ENCODE assay signal across 10 cellular contexts in genomic region chr7:39633563-39634550, GRCh38. TPM values are rescaled to one million over a fixed set of nuclear protein-coding genes. Genes with fewer than 3 reads are reported as not detected.
DNase-seq lines count a peak whose midpoint lies in the region; ATAC-seq and TF ChIP-seq lines count a peak whose summit lies in the region.
"Had no signal": no experiment of that assay in that cellular context is flagged by ENCODE, and none has a peak within 500 bp of the region (broad histone marks: within the 10 kb centered on the region; RNA-seq: fewer than 3 reads in every experiment).

No MANE protein-coding gene starts in this region.

- no peak overlapping the region for H4K5ac ChIP-seq in H9 (ENCODE audit: insufficient read length, low read depth, low read length)

- H3T11ph ChIP-seq in H9 (ENCODE audit: low read length), result no peak overlapping the region

- peak overlapping the region in 2 of 3 experiments; percentile 16 to 65; a peak in 3 of 7 replicates for H3K27ac Mint-ChIP-seq in H9
- peak overlapping the region; percentile 84 for H3K27ac Mint-ChIP-seq in T-helper 2 cell treated with Interferon-gamma antibody and Interleukin-4, amounts not matched to agents 5 μg/mL and 100 μg/mL, for 36 hours
- peak overlapping the region; percentile 70 to 90 (median 81) for H3K27ac Mint-ChIP-seq in immature natural killer cell

- ATAC-seq in GM18511 (IDR thresholded peaks at IDR 0.05; ENCODE audit: unreplicated experiment) (peak; percentile 68), GM19035 (IDR thresholded peaks at IDR 0.05; ENCODE audit: unreplicated experiment) (no peak)
- ATAC-seq: heart left ventricle had no signal

- TF ChIP-seq CTCF in H9 (conservative IDR thresholded peaks at IDR 0.05) (no peak), GM20000 (IDR thresholded peaks at IDR 0.05; ENCODE audit: extremely low read depth, missing control alignments) (no peak)

- H3K18ac ChIP-seq in H9 (ENCODE audit: insufficient read length, low read depth, low read length) (no peak overlapping the region), neuronal stem cell (ENCODE audit: low read length) (no peak overlapping the region)

- H2BK15ac ChIP-seq in H9 (ENCODE audit: low read depth, low read length) (no peak overlapping the region), neuronal stem cell (ENCODE audit: low read length) (no peak overlapping the region)

- H2BK12ac ChIP-seq in H9 (ENCODE audit: insufficient read length, low read depth, low read length) (no peak overlapping the region), neuronal stem cell (ENCODE audit: low read length) (no peak overlapping the region)

- H3K9me3 Mint-ChIP-seq in H9, result no peaks in the 10 kb centered on the region
- no peaks in the 10 kb centered on the region for H3K9me3 Mint-ChIP-seq in T-helper 2 cell treated with Interferon-gamma antibody and Interleukin-4, amounts not matched to agents 5 μg/mL and 100 μg/mL, for 36 hours
- H3K9me3 Mint-ChIP-seq in immature natural killer cell, result no peaks in the 10 kb centered on the region

- H3K4me2 ChIP-seq in H9 (ENCODE audit: insufficient read depth, insufficient read length, low read length) (no peak overlapping the region), neuronal stem cell (ENCODE audit: insufficient read depth, low read length, poor library complexity, severe bottlenecking) (no peak overlapping the region)

- peaks cover 18 to 22% of the 10 kb centered on the region in 2 experiments for H3K4me1 Mint-ChIP-seq in H9
- H3K4me1 Mint-ChIP-seq in T-helper 2 cell treated with Interferon-gamma antibody and Interleukin-4, amounts not matched to agents 5 μg/mL and 100 μg/mL, for 36 hours (ENCODE audit: low read depth), result peaks cover 42% of the 10 kb centered on the region
- peaks cover 56 to 74% of the 10 kb centered on the region in 2 donors for H3K4me1 Mint-ChIP-seq in immature natural killer cell

- peaks cover 4 to 64% of the 10 kb centered on the region in 2 donors for H3K36me3 ChIP-seq in neuronal stem cell (replicated peaks in 1 of 2; ENCODE audit: control insufficient read depth in 2 of 2, insufficient read depth in 2 of 2, low read length in 2 of 2)

- H3K23me2 ChIP-seq in H9 (ENCODE audit: insufficient read length, low read depth, low read length, poor library complexity, severe bottlenecking), result no peaks in the 10 kb centered on the region

- H2AK5ac ChIP-seq in H9 (ENCODE audit: insufficient read length, low read length) (no peak overlapping the region), neuronal stem cell (ENCODE audit: low read depth, low read length) (no peak overlapping the region)

- H2BK5ac ChIP-seq in H9 (ENCODE audit: insufficient read length, low read length) (no peak overlapping the region), neuronal stem cell (ENCODE audit: low read length) (no peak overlapping the region)

- H4K8ac ChIP-seq in H9 (replicated peaks; ENCODE audit: insufficient read length, low read depth, low read length) (no peak overlapping the region), neuronal stem cell (ENCODE audit: low read depth, low read length) (no peak overlapping the region)

- no peak for DNase-seq in H9
- no peak for DNase-seq in T-helper 2 cell treated with Interferon-gamma antibody and Interleukin-4, amounts not matched to agents 5 μg/mL and 100 μg/mL, for 36 hours (ENCODE audit: low spot score)
- DNase-seq in immature natural killer cell, result no peak
- DNase-seq in anterior cingulate cortex (lab: John Stamatoyannopoulos, UW), result no peak
- DNase-seq in GM20000 (ENCODE audit: low spot score), result no peak
- DNase-seq in neuronal stem cell (ENCODE audit: low spot score), result no peak
- DNase-seq: heart left ventricle, Kasumi-1 had no signal

- H3K27me3 Mint-ChIP-seq in H9 (ENCODE audit: low read depth) (no peaks in the 10 kb centered on the region), immature natural killer cell (ENCODE audit: low read depth in 3 of 3) (peaks cover 0 to 2% (median 2%) of the 10 kb centered on the region in 3 donors)
- no peaks in the 10 kb centered on the region for H3K27me3 Mint-ChIP-seq in T-helper 2 cell treated with Interferon-gamma antibody and Interleukin-4, amounts not matched to agents 5 μg/mL and 100 μg/mL, for 36 hours (ENCODE audit: low read depth)

- H3K27me3 ChIP-seq in H9 (ENCODE audit: insufficient read depth, low read length) (no peaks in the 10 kb centered on the region), neuronal stem cell (ENCODE audit: control insufficient read depth in 3 of 3, insufficient read depth in 3 of 3, low read depth in 1 of 3, low read length in 3 of 3) (no peaks in the 10 kb centered on the region)
- H3K27me3 ChIP-seq: heart left ventricle had no signal

- H3K23ac ChIP-seq in H9 (ENCODE audit: insufficient read length, low read depth, low read length) (no peak overlapping the region), neuronal stem cell (ENCODE audit: low read depth, low read length, poor library complexity) (no peak overlapping the region)

- H3K4me1 ChIP-seq in H9 (ENCODE audit: insufficient read depth, low read length) (no peaks in the 10 kb centered on the region; the same call in 1 of the 2 replicates), neuronal stem cell (ENCODE audit: control insufficient read depth in 2 of 2, insufficient read depth in 1 of 2, low read depth in 1 of 2, low read length in 2 of 2) (no peaks in the 10 kb centered on the region)

- peaks cover 2% of the 10 kb centered on the region for H4K20me1 ChIP-seq in H9 (ENCODE audit: control insufficient read depth, insufficient read depth, insufficient read length)

- H3K14ac ChIP-seq in H9 (ENCODE audit: insufficient read depth, low read length), result no peak overlapping the region
- no peak overlapping the region for H3K14ac ChIP-seq in neuronal stem cell (ENCODE audit: low read length)

- no CpG with 5 or more reads among the region's 3 CpGs for WGBS in H9 (ENCODE audit: extremely low coverage, insufficient read length, low lambda C conversion rate)
- no CpG with 5 or more reads among the region's 3 CpGs for WGBS in neuronal stem cell (ENCODE audit: extremely low coverage in 2 of 2, insufficient read length in 2 of 2, insufficient replicate concordance in 1 of 2), 2 donors

- no peak overlapping the region for H2BK20ac ChIP-seq in H9 (ENCODE audit: low read depth, low read length, poor library complexity, severe bottlenecking)

- H3K79me1 ChIP-seq in H9 (ENCODE audit: insufficient read depth, low read depth, low read length, poor library complexity, severe bottlenecking) (peaks cover 6% of the 10 kb centered on the region), neuronal stem cell (ENCODE audit: low read depth, low read length) (peaks cover 5% of the 10 kb centered on the region)

- no peak overlapping the region for H3K56ac ChIP-seq in H9 (ENCODE audit: insufficient read length, low read depth, low read length)

- no peak overlapping the region for H3K9ac ChIP-seq in H9 (ENCODE audit: extremely low read depth, insufficient read length, low read length)
- no peak overlapping the region for H3K9ac ChIP-seq in neuronal stem cell (ENCODE audit: low read depth, low read length, poor library complexity)

- no peak overlapping the region for H3K4me3 Mint-ChIP-seq in H9
- peak overlapping the region; percentile 66 for H3K4me3 Mint-ChIP-seq in T-helper 2 cell treated with Interferon-gamma antibody and Interleukin-4, amounts not matched to agents 5 μg/mL and 100 μg/mL, for 36 hours
- H3K4me3 Mint-ChIP-seq in immature natural killer cell, result peak overlapping the region; percentile 30 to 69 (median 59)

- H3K27ac ChIP-seq in H9 (ENCODE audit: insufficient read length, low read depth, low read length) (no peak overlapping the region), neuronal stem cell (replicated peaks; ENCODE audit: low read length) (no peak overlapping the region)

- H2AFZ ChIP-seq in H9 (ENCODE audit: low read length), result no peak overlapping the region
- H2AFZ ChIP-seq in neuronal stem cell (ENCODE audit: low read length), result no peak overlapping the region

- peaks cover 25% of the 10 kb centered on the region; the same call in 1 of the 2 replicates for H3K79me2 ChIP-seq in H9 (ENCODE audit: insufficient read depth, low read length)

- H3K4me3 ChIP-seq in neuronal stem cell (ENCODE audit: low read length in 2 of 2), result no peak overlapping the region
- H3K4me3 ChIP-seq: heart left ventricle had no signal

- peaks cover 27 to 48% (median 38%) of the 10 kb centered on the region in 3 experiments for H3K36me3 Mint-ChIP-seq in H9 (ENCODE audit: insufficient read depth in 1 of 3, low read depth in 3 of 3)
- H3K36me3 Mint-ChIP-seq in T-helper 2 cell treated with Interferon-gamma antibody and Interleukin-4, amounts not matched to agents 5 μg/mL and 100 μg/mL, for 36 hours (ENCODE audit: low read depth), result peaks cover 38% of the 10 kb centered on the region
- H3K36me3 Mint-ChIP-seq in immature natural killer cell, result peaks cover 0 to 14% (median 9%) of the 10 kb centered on the region in 3 donors

- no peak overlapping the region for H4K91ac ChIP-seq in H9 (ENCODE audit: insufficient read length, low read depth, low read length)
- no peak overlapping the region for H4K91ac ChIP-seq in neuronal stem cell (ENCODE audit: low read depth, low read length, poor library complexity)

- no peak overlapping the region for H3K4ac ChIP-seq in H9 (ENCODE audit: low read depth, low read length)
- H3K4ac ChIP-seq in neuronal stem cell (ENCODE audit: low read length), result no peak overlapping the region

- no peaks in the 10 kb centered on the region for H3K9me3 ChIP-seq in H9 (ENCODE audit: control insufficient read depth, low read depth, low read length)
- peaks cover 0 to 16% of the 10 kb centered on the region in 2 donors for H3K9me3 ChIP-seq in neuronal stem cell (replicated peaks in 1 of 2; ENCODE audit: control insufficient read depth in 2 of 2, insufficient read depth in 1 of 2, low read depth in 1 of 2, low read length in 2 of 2)
- H3K9me3 ChIP-seq: heart left ventricle had no signal

- H2BK120ac ChIP-seq in H9 (ENCODE audit: low read depth, low read length, poor library complexity, severe bottlenecking) (no peak overlapping the region), neuronal stem cell (ENCODE audit: low read depth, low read length) (no peak overlapping the region)

RNA-seq across cellular contexts. Expression of gene RALA, which starts 10.5 kb away (rescaled TPM):
- total RNA-seq in H9 (2021), result 54.9 and 57.5 TPM in 2 replicates
- 10 to 100 TPM; 28.9 to 33.7 (median 28.9) TPM for polyA plus RNA-seq in immature natural killer cell
- 55.4 TPM for polyA plus RNA-seq in neuronal stem cell (2013, experiment 1 of 2)
- 58.2 TPM for polyA plus RNA-seq in neuronal stem cell (2013, experiment 2 of 2)

Comparison
In these comparisons a context has a peak if more than half of its experiments do, and no peak if none do; other contexts are left out.
1. H3K4me3 Mint-ChIP-seq: peak in T-helper 2 cell treated with Interferon-gamma antibody and Interleukin-4, amounts not matched to agents 5 μg/mL and 100 μg/mL, for 36 hours (single experiment) and immature natural killer cell (5 of 5); none in H9 (0 of 2).
2. Peak in every context shown above with its lines, with median percentiles within 50 percentile points of each other: H3K27ac Mint-ChIP-seq.